Comparison of ENCODE assay signal across 8 cellular contexts in genomic region chr9:75891277-75892167, GRCh38. TPM values are rescaled to one million over a fixed set of nuclear protein-coding genes. Genes with fewer than 3 reads are reported as not detected.
DNase-seq lines count a peak whose midpoint lies in the region; ATAC-seq and TF ChIP-seq lines count a peak whose summit lies in the region.

No MANE protein-coding gene starts in this region.

- peaks cover 34% of the 10 kb centered on the region for H4K20me1 ChIP-seq in DND-41 (ENCODE audit: insufficient read depth, low read length)
- H4K20me1 ChIP-seq in Loucy (ENCODE audit: insufficient read depth, low read length, poor library complexity, severe bottlenecking): peaks cover 4% of the 10 kb centered on the region

- no peaks in the 10 kb centered on the region for H3K9me2 ChIP-seq in Loucy (replicated peaks; ENCODE audit: low read depth, low read length)

- H3K4me1 ChIP-seq in DND-41 (ENCODE audit: insufficient read depth, low read length) (peaks cover 37% of the 10 kb centered on the region), Loucy (ENCODE audit: insufficient read depth, low read length, poor library complexity, severe bottlenecking) (peaks cover 22% of the 10 kb centered on the region)

- peak overlapping the region; percentile 74 for H3K9ac ChIP-seq in DND-41 (ENCODE audit: low read depth, low read length)
- peak overlapping the region; percentile 69 for H3K9ac ChIP-seq in Loucy (ENCODE audit: low read depth, low read length, poor library complexity, severe bottlenecking)

- H3K4me3 ChIP-seq in DND-41 (ENCODE audit: low read depth in 1 of 2, low read length in 2 of 2): peak overlapping the region; percentile 66 to 91
- H3K4me3 ChIP-seq in Loucy (ENCODE audit: low read length, poor library complexity, severe bottlenecking): peak overlapping the region; percentile 83

- ATAC-seq in DND-41 (ENCODE audit: insufficient read depth, low read depth) (peak; percentile 34), left ventricle myocardium superior (peak; percentile 16), HG03045 (IDR thresholded peaks at IDR 0.05; ENCODE audit: unreplicated experiment) (no peak), HG03354 (IDR thresholded peaks at IDR 0.05; ENCODE audit: poor library complexity, severe bottlenecking, unreplicated experiment) (no peak)

- H3K27me3 ChIP-seq in DND-41 (ENCODE audit: insufficient read depth, low read length, poor library complexity) (no peaks in the 10 kb centered on the region), Loucy (ENCODE audit: insufficient read depth, low read length, poor library complexity, severe bottlenecking) (peaks cover 22% of the 10 kb centered on the region)

- H2AFZ ChIP-seq in DND-41 (ENCODE audit: low read depth, low read length) (peak overlapping the region; percentile 93), Loucy (ENCODE audit: low read length) (peak overlapping the region; percentile 100)

- no peaks in the 10 kb centered on the region; the same call in 1 of the 2 replicates for H3K36me3 ChIP-seq in DND-41 (ENCODE audit: insufficient read depth, low read length)
- H3K36me3 ChIP-seq in Loucy (ENCODE audit: insufficient read depth, low read length): no peaks in the 10 kb centered on the region

- DNase-seq in DND-41 (peak; percentile 66), left ventricle myocardium superior (peak; percentile 48), posterior vena cava (ENCODE audit: low spot score) (peak; percentile 83), DMS79 (lab: John Stamatoyannopoulos, UW) (no peak)
- peak; percentile 4 for DNase-seq in activated naive CD8-positive, alpha-beta T cell treated with anti-CD3 and anti-CD28 coated beads, Interleukin-2, amount 50 U/mL, for 16 hours (ENCODE audit: low read depth, low spot score)

- peaks cover 44% of the 10 kb centered on the region for H3K79me2 ChIP-seq in DND-41 (ENCODE audit: insufficient read depth, low read length)
- H3K79me2 ChIP-seq in Loucy (ENCODE audit: insufficient read depth, low read length): no peaks in the 10 kb centered on the region

- 0 out of 2 replicates have a peak, but pooled peaks cover 4% of the 10 kb centered on the region for H3F3A ChIP-seq in Loucy (ENCODE audit: low read depth)

- no peaks in the 10 kb centered on the region for H3K9me3 ChIP-seq in DND-41 (ENCODE audit: insufficient read depth, low read length, severe bottlenecking)
- no peaks in the 10 kb centered on the region for H3K9me3 ChIP-seq in Loucy (ENCODE audit: insufficient read depth, low read depth, low read length)

- H3K4me2 ChIP-seq in DND-41 (ENCODE audit: insufficient read depth, low read length) (peak overlapping the region; percentile 97), Loucy (ENCODE audit: low read depth, low read length, poor library complexity, severe bottlenecking) (peak overlapping the region; percentile 88)

- H3K27ac ChIP-seq in DND-41 (ENCODE audit: low read length): peak overlapping the region; percentile 59; the same call in 1 of the 2 replicates

- no peak for TF ChIP-seq CTCF in DND-41 (IDR thresholded peaks at IDR 0.05; ENCODE audit: borderline replicate concordance, extremely low read depth, low read length, poor library complexity, severe bottlenecking)
- no peak for TF ChIP-seq CTCF in Loucy (conservative IDR thresholded peaks at IDR 0.05; ENCODE audit: low read length)

- intact Hi-C loops in left ventricle myocardium superior (cut with micrococcal nuclease): no loop called here
- intact Hi-C loops in posterior vena cava (cut with DNase I): loop anchor here in 1 of 2 donors (10.0 kb wide), 4 partner anchors 53 to 633 kb away; no protein-coding TSS in a partner anchor

RNA-seq across cellular contexts. Expression of gene PCSK5, which starts 1.0 kb away (rescaled TPM):
- total RNA-seq in left ventricle myocardium superior: 4.1 TPM
- 10 to 100 TPM; 67.9 to 84.2 TPM for total RNA-seq in posterior vena cava

Comparison
In these comparisons a context has a peak if more than half of its experiments do, and no peak if none do; other contexts are left out.
1. ATAC-seq: peak in DND-41 (single experiment) and left ventricle myocardium superior (single experiment); none in HG03045 (single experiment) and HG03354 (single experiment).
2. RNA of gene PCSK5, which starts 1.0 kb away (total RNA-seq): 67.9 to 84.2 TPM in posterior vena cava; 4.1 TPM in left ventricle myocardium superior (single experiment); every median in the first group is over 10 times any median in the second.